8 cellular contexts compared by ENCODE assay signal in genomic region chr6:30685157-30685976, GRCh38. TPM values are rescaled to one million over a fixed set of nuclear protein-coding genes. Genes with fewer than 3 reads are reported as not detected.
DNase-seq lines count a peak whose midpoint lies in the region; ATAC-seq and TF ChIP-seq lines count a peak whose summit lies in the region.

No MANE protein-coding gene starts in this region.

- H3K4me3 ChIP-seq in adipocyte (ENCODE audit: low read length) = peak overlapping the region; percentile 97
- peak overlapping the region; percentile 68 to 76 for H3K4me3 ChIP-seq in testis

- no peak for TF ChIP-seq POLR2A in testis (IDR thresholded peaks at IDR 0.05)

- peaks cover 49% of the 10 kb centered on the region for H3K4me1 ChIP-seq in adipocyte (ENCODE audit: control insufficient read depth, insufficient read depth, low read length)
- peaks cover 46% of the 10 kb centered on the region for H3K4me1 ChIP-seq in testis

- no peaks in the 10 kb centered on the region for H3K9me3 ChIP-seq in CD4-positive, alpha-beta T cell (ENCODE audit: control insufficient read depth, low read length)
- no peaks in the 10 kb centered on the region for H3K9me3 ChIP-seq in adipocyte (ENCODE audit: control insufficient read depth, low read length)
- H3K9me3 ChIP-seq in testis = no peaks in the 10 kb centered on the region

- peak overlapping the region; percentile 94 for H3K27ac Mint-ChIP-seq in CD4-positive, alpha-beta T cell

- intact Hi-C loops in CD4-positive, alpha-beta T cell (cut with DNase I, micrococcal nuclease) = no loop called here
- intact Hi-C loops in testis (cut with DNase I; ENCODE audit: low total_unique reads) = no loop called here

- H3K27me3 Mint-ChIP-seq in CD4-positive, alpha-beta T cell = no peaks in the 10 kb centered on the region

- peaks cover 58% of the 10 kb centered on the region for H3K36me3 Mint-ChIP-seq in CD4-positive, alpha-beta T cell (ENCODE audit: low read depth)

- H3K27ac ChIP-seq in CD4-positive, alpha-beta T cell (ENCODE audit: low read depth, low read length) = peak overlapping the region; percentile 98
- H3K27ac ChIP-seq in layer of hippocampus (ENCODE audit: low read depth, low read length) = peak overlapping the region; percentile 92
- H3K27ac ChIP-seq in testis = peak overlapping the region; percentile 89 to 94

- peak overlapping the region; percentile 94 for H3K9ac ChIP-seq in adipocyte (ENCODE audit: low read length)

- no peak for TF ChIP-seq CTCF in CD4-positive, alpha-beta T cell (IDR thresholded peaks at IDR 0.05)
- no peak for TF ChIP-seq CTCF in testis (IDR thresholded peaks at IDR 0.05)

- H3K36me3 ChIP-seq in adipocyte (ENCODE audit: control insufficient read depth, insufficient read depth, low read length, severe bottlenecking) (peaks cover 8% of the 10 kb centered on the region), testis (ENCODE audit: low read depth, missing control alignments) (no peaks in the 10 kb centered on the region)

- no peaks in the 10 kb centered on the region for H3K27me3 ChIP-seq in CD4-positive, alpha-beta T cell (ENCODE audit: control insufficient read depth, insufficient read depth, low read length)
- H3K27me3 ChIP-seq in adipocyte (replicated peaks; ENCODE audit: control insufficient read depth, insufficient read depth, low read length) (no peaks in the 10 kb centered on the region), layer of hippocampus (ENCODE audit: control insufficient read depth, insufficient read depth, low read length) (no peaks in the 10 kb centered on the region), testis (no peaks in the 10 kb centered on the region)

- CTCF ChIA-PET in CD4-positive, alpha-beta T cell (lab: Charles Lee) = interaction anchor here (1.4 to 15.4 kb wide), 2 partner anchors 38 to 62 kb away, joined by 3 to 526 read pairs; partner anchors contain the start of genes MDC1 and TUBB

- no peak for DNase-seq in CD4-positive, alpha-beta T cell
- DNase-seq in Kasumi-1 (lab: John Stamatoyannopoulos, UW) (peak; percentile 39 to 43), adipocyte (ENCODE audit: low read depth) (peak; percentile 57), testis (no peak), HuH-7.5 (ENCODE audit: low spot score) (no peak), Ammon's horn (ENCODE audit: low spot score) (no peak)

- no peak for ATAC-seq in CD4-positive, alpha-beta T cell (ENCODE audit: poor library complexity)
- ATAC-seq in GM19397 (IDR thresholded peaks at IDR 0.05; ENCODE audit: unreplicated experiment) = no peak

- 35 to 46% methylated on average over 24 to 28 of the region's 28 CpGs for WGBS in testis, 2 donors

- POLR2A ChIA-PET in CD4-positive, alpha-beta T cell (lab: Charles Lee) = interaction anchor here (0.7 to 8.1 kb wide), 6 partner anchors 27 to 222 kb away, joined by 3 to 381 read pairs (median 4); partner anchors contain the start of genes MDC1, MRPS18B, PPP1R10 and TUBB

- peaks cover 59% of the 10 kb centered on the region for H3K4me1 Mint-ChIP-seq in CD4-positive, alpha-beta T cell (ENCODE audit: low read depth)

- no peaks in the 10 kb centered on the region for H3K9me3 Mint-ChIP-seq in CD4-positive, alpha-beta T cell

- H3K4me3 Mint-ChIP-seq in CD4-positive, alpha-beta T cell = peak overlapping the region; percentile 98

RNA-seq across cellular contexts. Expression of gene PPP1R18, which starts 1.1 kb away (rescaled TPM):
- total RNA-seq in CD4-positive, alpha-beta T cell = 10 to 100 TPM; 30.9 to 31.6 TPM
- total RNA-seq in testis = 1 to 10 TPM; 9.0 to 9.3 TPM
- 24.9 TPM for polyA plus RNA-seq in testis (ENCODE audit: insufficient read depth, low read depth, low replicate concordance)

RNA-seq across cellular contexts. Expression of gene NRM, which starts 5.4 kb away (rescaled TPM):
- total RNA-seq in CD4-positive, alpha-beta T cell = 1 to 10 TPM; 3.8 to 4.4 TPM
- 10 to 100 TPM in 1 of 2 donors, 1 to 10 TPM in 1; 9.5 to 10.5 TPM for total RNA-seq in testis
- 26.6 TPM for polyA plus RNA-seq in testis (ENCODE audit: insufficient read depth, low read depth, low replicate concordance)

RNA-seq across cellular contexts. Expression of gene DHX16, which starts 12.6 kb away (rescaled TPM):
- 10 to 100 TPM; 15.9 to 16.1 TPM for total RNA-seq in CD4-positive, alpha-beta T cell
- 10 to 100 TPM; 68.0 TPM for total RNA-seq in testis
- 109 TPM for polyA plus RNA-seq in testis (ENCODE audit: insufficient read depth, low read depth, low replicate concordance)

RNA-seq across cellular contexts. Expression of gene MDC1, which starts 31.7 kb away (rescaled TPM):
- total RNA-seq in CD4-positive, alpha-beta T cell = 10 to 100 TPM; 50.5 to 56.8 TPM
- 10 to 100 TPM; 56.6 to 79.3 TPM for total RNA-seq in testis
- polyA plus RNA-seq in testis (ENCODE audit: insufficient read depth, low read depth, low replicate concordance) = 155 TPM

RNA-seq across cellular contexts. Expression of gene TUBB, which starts 34.8 kb away (rescaled TPM):
- 10 to 100 TPM; 76.0 to 78.4 TPM for total RNA-seq in CD4-positive, alpha-beta T cell
- total RNA-seq in testis = 100 to 1,000 TPM; 173 to 252 TPM
- 309 TPM for polyA plus RNA-seq in testis (ENCODE audit: insufficient read depth, low read depth, low replicate concordance)

Comparison
In these comparisons a context has a peak if more than half of its experiments do, and no peak if none do; other contexts are left out.
1. DNase-seq: peak in Kasumi-1 (2 of 2) and adipocyte (single experiment); none in CD4-positive, alpha-beta T cell (0 of 10), testis (single experiment), HuH-7.5 (single experiment) and Ammon's horn (single experiment).
2. RNA of gene DHX16, which starts 12.6 kb away (total RNA-seq): 68.0 TPM in testis; 15.9 to 16.1 TPM in CD4-positive, alpha-beta T cell; every median in the first group is over 4 times any median in the second.
3. Peak in every context shown above with its lines, with median percentiles within 50 percentile points of each other: H3K27ac ChIP-seq.